ENCODE assay signal across 8 cellular contexts in the genomic region with DNA sequence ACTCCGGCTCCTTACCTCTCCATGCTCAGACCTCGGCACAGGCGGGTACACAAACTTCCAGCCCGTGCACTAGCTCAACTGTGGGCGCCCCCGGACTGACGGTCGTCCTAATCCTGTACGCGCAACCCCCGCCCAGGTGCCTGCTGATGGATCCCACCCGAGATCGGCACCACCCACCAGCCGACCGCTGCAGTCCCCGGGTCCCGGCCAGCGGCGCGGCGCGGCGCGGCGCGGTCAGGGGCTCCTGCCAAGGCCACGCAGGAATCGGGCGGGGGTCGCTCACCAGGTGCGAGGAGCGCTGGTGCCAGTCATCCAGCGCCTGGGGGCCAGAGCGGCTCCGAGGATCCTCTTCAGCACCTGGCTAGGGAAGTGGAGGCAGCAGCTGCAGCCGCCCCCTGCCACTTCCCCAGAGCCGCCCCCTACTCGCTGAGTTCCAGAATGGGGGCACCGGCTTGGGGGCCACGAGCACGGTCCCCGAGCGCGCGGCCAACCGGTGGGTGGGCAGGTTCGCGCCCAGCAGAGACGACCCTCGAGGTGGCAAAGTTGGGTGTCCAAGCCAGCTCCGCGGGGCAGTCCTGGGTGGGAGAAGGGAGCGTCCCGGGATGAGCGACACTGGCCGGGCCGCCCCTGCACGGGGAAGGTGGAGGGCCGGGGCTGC. TPM values are rescaled to one million over a fixed set of nuclear protein-coding genes. Genes with fewer than 3 reads are reported as not detected.
DNase-seq lines count a peak whose midpoint lies in the region; ATAC-seq, FAIRE-seq and TF ChIP-seq lines count a peak whose summit lies in the region.

No MANE protein-coding gene starts in this region.

- ATAC-seq in HG02981 (IDR thresholded peaks at IDR 0.05; ENCODE audit: unreplicated experiment) = peak; percentile 25

- no TSS peak for BruUV-seq in A673 (replicated peaks; lab: Mats Ljungman, UMichigan)

- no peak for FAIRE-seq in GM12892 (lab: Jason Lieb, UNC)

- no peaks in the 10 kb centered on the region for H3K36me3 ChIP-seq in A673 (ENCODE audit: insufficient read depth, low read length, poor library complexity, severe bottlenecking)
- H3K36me3 ChIP-seq in mesodermal cell (ENCODE audit: control insufficient read depth, insufficient read depth, low read length) = peaks cover 38% of the 10 kb centered on the region

- H3K4me3 ChIP-seq in A673 (ENCODE audit: low read depth, low read length, poor library complexity, severe bottlenecking) (peak overlapping the region; percentile 42), coronary artery (peak overlapping the region; percentile 93), mesodermal cell (ENCODE audit: extremely low read depth, insufficient read depth, low read length, poor library complexity, severe bottlenecking) (peak overlapping the region; percentile 85)

- CTCF ChIA-PET in A673 (lab: Charles Lee) = no interaction called here

- H3K27ac ChIP-seq in A673 (ENCODE audit: low read depth, low read length, poor library complexity, severe bottlenecking) (no peak overlapping the region), coronary artery (peak overlapping the region; percentile 90 to 97), mesodermal cell (ENCODE audit: low read depth, low read length, severe bottlenecking) (no peak overlapping the region)

- TF ChIP-seq CTCF in A673 (conservative IDR thresholded peaks at IDR 0.05; ENCODE audit: low read depth, low read length) = no peak
- no peak for TF ChIP-seq CTCF in coronary artery (IDR thresholded peaks at IDR 0.05)

- DNase-seq in A673 (ENCODE audit: low spot score) = no peak
- no peak for DNase-seq in coronary artery (ENCODE audit: low spot score)
- DNase-seq in dermis blood vessel endothelial cell = no peak
- no peak for DNase-seq in epidermal melanocyte (ENCODE audit: insufficient read length, low spot score)
- DNase-seq in GM12892 (ENCODE audit: insufficient read length) = no peak
- no peak for DNase-seq in mesenteric fat pad (ENCODE audit: low spot score)

- peaks cover 28% of the 10 kb centered on the region for H3K27me3 ChIP-seq in A673 (replicated peaks; ENCODE audit: insufficient read depth, low read depth, low read length, poor library complexity)

- no peak for TF ChIP-seq POLR2A in GM12892 (IDR thresholded peaks at IDR 0.05; ENCODE audit: low read depth, low read length)

- POLR2A ChIA-PET in A673 (lab: Charles Lee; ENCODE audit: low non-redundant PET) = no interaction called here

- intact Hi-C loops in A673 (cut with micrococcal nuclease; ENCODE audit: unreplicated experiment) = no loop called here

- H3K9me3 ChIP-seq in A673 (ENCODE audit: low read depth, low read length, poor library complexity, severe bottlenecking) (no peaks in the 10 kb centered on the region), mesodermal cell (ENCODE audit: control insufficient read depth, low read length) (no peaks in the 10 kb centered on the region)

- peaks cover 11% of the 10 kb centered on the region for H3K4me1 ChIP-seq in A673 (ENCODE audit: insufficient read depth, low read length, poor library complexity, severe bottlenecking)
- no peaks in the 10 kb centered on the region for H3K4me1 ChIP-seq in mesodermal cell (ENCODE audit: control insufficient read depth, insufficient read depth, low read length, poor library complexity, severe bottlenecking)

- 0 to 1% methylated on average over 44 to 51 of the region's 59 CpGs for WGBS in mesodermal cell (ENCODE audit: insufficient coverage in 2 of 2), 2 experiments

RNA-seq across cellular contexts. Expression of gene SEMA5A, which starts 0.4 kb away (rescaled TPM):
- total RNA-seq in A673 (2021) (0.17 and 0.20 TPM in 2 replicates), dermis blood vessel endothelial cell (0.14 and 0.17 TPM in 2 replicates), mesenteric fat pad (7.9 TPM)
- 29.7 TPM for polyA plus RNA-seq in mesodermal cell (2013, experiment 1 of 2)
- polyA plus RNA-seq in mesodermal cell (2013, experiment 2 of 2) = 30.9 TPM
- 1.1 TPM for polyA plus RNA-seq in GM12892 (2012; ENCODE audit: missing spikeins)

Comparison
In these comparisons a context has a peak if more than half of its experiments do, and no peak if none do; other contexts are left out.
1. H3K27ac ChIP-seq: peak in coronary artery (2 of 2); none in A673 (single experiment) and mesodermal cell (single experiment).
2. H3K4me3 ChIP-seq: peak in every context shown above with its lines; median percentile 93 in coronary artery; 85 in mesodermal cell; 42 in A673.